24 cellular contexts compared by ENCODE assay signal in genomic region chr7:121048195-121048594, GRCh38.
"Had no signal": no experiment of that assay in that cellular context is flagged by ENCODE, and none has a peak within 500 bp of the region (broad histone marks: within the 10 kb centered on the region; RNA-seq: fewer than 3 reads in every experiment).

No MANE protein-coding gene starts in this region.

- H3K9ac ChIP-seq: parathyroid adenoma had no signal

- H3K9me3 ChIP-seq: esophagus squamous epithelium, left ventricle myocardium inferior, prostate gland, right lobe of liver, spleen, stomach, thoracic aorta had no signal

- ATAC-seq: left cardiac atrium, right lobe of liver had no signal

- H3K27me3 ChIP-seq: esophagus squamous epithelium, right lobe of liver, spleen, stomach had no signal

- H3K4me1 Mint-ChIP-seq: immature natural killer cell, naive B cell had no signal

- H3K4me3 ChIP-seq: esophagus squamous epithelium, left ventricle myocardium inferior, lung, prostate gland, right lobe of liver, spleen, stomach, thoracic aorta had no signal

- H3K79me2 ChIP-seq: parathyroid adenoma had no signal

- H2AFZ ChIP-seq: parathyroid adenoma had no signal

- H3K27ac Mint-ChIP-seq: immature natural killer cell, nephron progenitor cell, type B pancreatic cell had no signal

- H3K36me3 ChIP-seq: esophagus squamous epithelium, prostate gland, right lobe of liver, spleen, stomach, thoracic aorta had no signal

- H3K27ac ChIP-seq: esophagus squamous epithelium, left ventricle myocardium inferior, parathyroid adenoma, prostate gland, right lobe of liver, stomach, thoracic aorta had no signal

- H3K27me3 Mint-ChIP-seq: type B pancreatic cell had no signal

- H3K4me3 Mint-ChIP-seq: immature natural killer cell, naive B cell, nephron progenitor cell, type B pancreatic cell had no signal

- H3K36me3 Mint-ChIP-seq: immature natural killer cell, naive B cell had no signal

- DNase-seq: effector memory CD4-positive, alpha-beta T cell; esophagus squamous epithelium; foreskin fibroblast; immature natural killer cell; kidney; left cardiac atrium; left ventricle myocardium inferior; mesenchymal stem cell; naive B cell; nephron progenitor cell; retina; right lobe of liver; spleen; stimulated activated CD4-positive, alpha-beta T cell treated with anti-CD3 and anti-CD28 coated beads, Interleukin-15, amount 100 ng/mL, for 24 hours; stimulated activated CD4-positive, alpha-beta T cell treated with anti-CD3 and anti-CD28 coated beads, Interleukin-2, amount 100 ng/mL, for 24 hours; stimulated activated CD4-positive, alpha-beta T cell treated with anti-CD3 and anti-CD28 coated beads, Interleukin-4, amount 100 ng/mL, for 4 hours; stimulated activated naive CD4-positive, alpha-beta T cell; stomach; substantia nigra had no signal

- H3K4me1 ChIP-seq: parathyroid adenoma, prostate gland had no signal
